ENCODE assay signal across 1 cellular context in genomic region chr16:48814994-48815393, GRCh38.
TF ChIP-seq lines count a peak whose summit lies in the region.

No MANE protein-coding gene starts in this region.

TF ChIP-seq in H1, 55 proteins besides CTCF, POLR2A, EP300 and RAD21 (continued from another document):
- TF ChIP-seq TBP (IDR thresholded peaks at IDR 0.05; ENCODE audit: low read depth, low read length), result no peak
- no peak for TF ChIP-seq SIN3A (conservative IDR thresholded peaks at IDR 0.05 in 1 of 2, IDR thresholded peaks at IDR 0.05 in 1 of 2; ENCODE audit: low read depth in 1 of 2, low read length in 2 of 2)
